12 cellular contexts compared by ENCODE assay signal in the genomic region with DNA sequence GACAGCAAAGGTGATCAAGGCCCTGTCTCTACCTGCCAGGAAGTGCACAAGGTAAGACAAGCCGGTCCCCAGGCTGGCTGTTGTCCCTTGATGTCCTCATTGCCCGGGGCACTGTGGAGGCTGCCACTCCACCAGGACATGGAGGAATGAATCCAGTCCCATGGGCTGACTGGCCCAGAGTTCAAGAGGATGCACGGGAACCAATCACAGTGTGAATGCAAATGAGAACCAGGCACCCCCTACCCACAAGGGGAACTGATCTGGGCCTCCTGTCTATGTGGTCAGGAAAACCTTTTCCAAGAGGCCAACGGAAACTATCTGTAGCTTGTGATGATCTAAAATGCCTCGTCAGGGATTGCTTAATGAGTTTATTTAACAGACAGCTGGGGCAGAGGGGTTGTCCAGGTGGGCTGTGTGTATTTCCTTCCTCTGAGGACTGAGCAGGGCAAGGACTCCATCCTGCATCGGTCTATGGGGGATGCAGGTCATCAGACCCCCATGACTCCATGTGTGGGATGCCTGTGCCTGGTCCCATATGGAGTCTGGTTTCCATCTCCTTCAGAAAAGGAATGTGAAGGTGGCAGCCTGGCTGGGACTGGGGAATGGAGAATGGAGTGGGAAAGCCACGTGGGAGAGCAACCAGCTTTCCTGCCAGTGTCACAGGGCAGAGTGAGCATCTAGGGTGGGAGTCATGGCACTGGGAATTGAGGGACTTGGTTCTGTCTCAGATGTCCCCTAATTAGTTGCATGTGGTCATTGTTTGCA.
DNase-seq lines count a peak whose midpoint lies in the region; TF ChIP-seq lines count a peak whose summit lies in the region.
"Had no signal": no experiment of that assay in that cellular context is flagged by ENCODE, and none has a peak within 500 bp of the region (broad histone marks: within the 10 kb centered on the region; RNA-seq: fewer than 3 reads in every experiment).

No MANE protein-coding gene starts in this region.

- H4K20me1 ChIP-seq in OCI-LY7 (ENCODE audit: insufficient read depth, low read length): no peaks in the 10 kb centered on the region

- CTCF ChIA-PET in OCI-LY7 (lab: Charles Lee; ENCODE audit: unreplicated experiment): no interaction called here

- intact Hi-C loops in activated CD4-positive, alpha-beta T cell treated with anti-CD3 and anti-CD28 coated beads, Interleukin-2, amount 10 ng/mL, durations not matched to agents 24 days and 14 days (cut with micrococcal nuclease): loop anchor here (2.0 to 10.0 kb wide), 2 partner anchors 99 to 285 kb away; a partner anchor contains a TSS
- intact Hi-C loops in OCI-LY7 (cut with micrococcal nuclease; ENCODE audit: unreplicated experiment): no loop called here

- peaks cover 24% of the 10 kb centered on the region for H3K36me3 Mint-ChIP-seq in activated CD4-positive, alpha-beta T cell treated with anti-CD3 and anti-CD28 coated beads, Interleukin-2, amount 10 ng/mL, durations not matched to agents 24 days and 14 days (ENCODE audit: low read depth)
- H3K36me3 Mint-ChIP-seq in brain: no peaks in the 10 kb centered on the region

- no peak overlapping the region for H3K4me3 Mint-ChIP-seq in activated CD4-positive, alpha-beta T cell treated with anti-CD3 and anti-CD28 coated beads, Interleukin-2, amount 10 ng/mL, durations not matched to agents 24 days and 14 days
- H3K4me3 Mint-ChIP-seq in brain: no peak overlapping the region
- H3K4me3 Mint-ChIP-seq: activated naive CD8-positive, alpha-beta T cell had no signal

- H3K4me2 ChIP-seq in OCI-LY7 (ENCODE audit: low read length): no peak overlapping the region

- peak; percentile 55 for DNase-seq in activated CD4-positive, alpha-beta T cell treated with anti-CD3 and anti-CD28 coated beads, Interleukin-2, amount 10 ng/mL, durations not matched to agents 24 days and 14 days
- DNase-seq in activated CD4-positive, alpha-beta T cell treated with anti-CD3 and anti-CD28 coated beads for 48 hours: no peak
- DNase-seq in KBM-7 (peak; percentile 33), globus pallidus (ENCODE audit: low spot score) (no peak), HuH-7 (ENCODE audit: low spot score) (no peak), OCI-LY7 (ENCODE audit: low spot score) (no peak)
- DNase-seq: dermis blood vessel endothelial cell, NCI-H187 had no signal

- no peak overlapping the region for H3K9ac ChIP-seq in rectal smooth muscle tissue (ENCODE audit: low read length)

- H3K36me3 ChIP-seq in rectal smooth muscle tissue (ENCODE audit: control insufficient read depth, insufficient read depth, low read length): no peaks in the 10 kb centered on the region
- H3K36me3 ChIP-seq in OCI-LY7 (ENCODE audit: insufficient read depth, low read length): no peaks in the 10 kb centered on the region
- H3K36me3 ChIP-seq: pancreas had no signal

- H3K27ac ChIP-seq in rectal smooth muscle tissue (ENCODE audit: low read depth, low read length): peak overlapping the region; percentile 18
- no peak overlapping the region for H3K27ac ChIP-seq in OCI-LY7 (ENCODE audit: low read depth, low read length, poor library complexity, severe bottlenecking)
- H3K27ac ChIP-seq: pancreas had no signal

- POLR2A ChIA-PET in OCI-LY7 (lab: Charles Lee): interaction anchor here (0.6 to 1.2 kb wide), 2 partner anchors 13 to 69 kb away, joined by 3 to 4 read pairs; no protein-coding TSS in a partner anchor

- peaks cover 21% of the 10 kb centered on the region for H3K4me1 Mint-ChIP-seq in activated CD4-positive, alpha-beta T cell treated with anti-CD3 and anti-CD28 coated beads, Interleukin-2, amount 10 ng/mL, durations not matched to agents 24 days and 14 days
- peaks cover 76% of the 10 kb centered on the region for H3K4me1 Mint-ChIP-seq in brain

- H2AFZ ChIP-seq in OCI-LY7 (ENCODE audit: low read length): no peak overlapping the region

- no peak overlapping the region for H3K4me3 ChIP-seq in rectal smooth muscle tissue (ENCODE audit: low read length)
- no peak overlapping the region for H3K4me3 ChIP-seq in OCI-LY7 (ENCODE audit: low read depth, low read length, poor library complexity, severe bottlenecking)
- H3K4me3 ChIP-seq: pancreas had no signal

- no peaks in the 10 kb centered on the region for H3K9me3 ChIP-seq in OCI-LY7 (ENCODE audit: low read length)
- H3K9me3 ChIP-seq: pancreas had no signal

- in situ Hi-C loops in KBM-7 (cut with MboI; ENCODE audit: low pct_unique_long_range_greater_than_20kb, low sequenced_read_pairs): loop anchor here (10.0 kb wide), 1 partner anchor 289 kb away; no protein-coding TSS in a partner anchor

- H3K4me1 ChIP-seq in rectal smooth muscle tissue (ENCODE audit: control insufficient read depth, insufficient read depth, low read length): peaks cover 29% of the 10 kb centered on the region
- H3K4me1 ChIP-seq in OCI-LY7 (ENCODE audit: insufficient read depth, low read length, poor library complexity, severe bottlenecking): no peaks in the 10 kb centered on the region

- H3K9me3 Mint-ChIP-seq in activated CD4-positive, alpha-beta T cell treated with anti-CD3 and anti-CD28 coated beads, Interleukin-2, amount 10 ng/mL, durations not matched to agents 24 days and 14 days: no peaks in the 10 kb centered on the region
- H3K9me3 Mint-ChIP-seq in brain: peaks cover 0 to 8% (median 4%) of the 10 kb centered on the region in 5 experiments

- H3K27me3 Mint-ChIP-seq in activated CD4-positive, alpha-beta T cell treated with anti-CD3 and anti-CD28 coated beads, Interleukin-2, amount 10 ng/mL, durations not matched to agents 24 days and 14 days: no peaks in the 10 kb centered on the region
- no peaks in the 10 kb centered on the region for H3K27me3 Mint-ChIP-seq in brain
- H3K27me3 Mint-ChIP-seq: activated naive CD8-positive, alpha-beta T cell had no signal

- H3K27ac Mint-ChIP-seq in activated CD4-positive, alpha-beta T cell treated with anti-CD3 and anti-CD28 coated beads, Interleukin-2, amount 10 ng/mL, durations not matched to agents 24 days and 14 days: no peak overlapping the region
- peak overlapping the region in 3 of 5 experiments; percentile 39 to 80 (median 56) for H3K27ac Mint-ChIP-seq in brain
- H3K27ac Mint-ChIP-seq: activated naive CD8-positive, alpha-beta T cell had no signal

- BruUV-seq in OCI-LY7 (replicated peaks; lab: Mats Ljungman, UMichigan): no TSS peak

- TF ChIP-seq CTCF in brain (conservative IDR thresholded peaks at IDR 0.05): no peak
- no peak for TF ChIP-seq CTCF in OCI-LY7 (conservative IDR thresholded peaks at IDR 0.05; ENCODE audit: low read length)

- H3K9me2 ChIP-seq in OCI-LY7 (ENCODE audit: insufficient read depth, low read length): no peaks in the 10 kb centered on the region

- H3K27me3 ChIP-seq in rectal smooth muscle tissue (ENCODE audit: control insufficient read depth, insufficient read depth, low read length): no peaks in the 10 kb centered on the region
- H3K27me3 ChIP-seq: pancreas had no signal

- H3K79me2 ChIP-seq in OCI-LY7 (ENCODE audit: insufficient read depth, low read depth, low read length): no peaks in the 10 kb centered on the region

Comparison
In these comparisons a context has a peak if more than half of its experiments do, and no peak if none do; other contexts are left out.
1. DNase-seq: peak in activated CD4-positive, alpha-beta T cell treated with anti-CD3 and anti-CD28 coated beads, Interleukin-2, amount 10 ng/mL, durations not matched to agents 24 days and 14 days (single experiment) and KBM-7 (single experiment); none in activated CD4-positive, alpha-beta T cell treated with anti-CD3 and anti-CD28 coated beads for 48 hours (single experiment), globus pallidus (single experiment), HuH-7 (single experiment) and OCI-LY7 (single experiment).